ENCODE assay signal across 18 cellular contexts in genomic region chr15:52288986-52289385, GRCh38. TPM values are rescaled to one million over a fixed set of nuclear protein-coding genes. Genes with fewer than 3 reads are reported as not detected.
DNase-seq lines count a peak whose midpoint lies in the region; ATAC-seq and TF ChIP-seq lines count a peak whose summit lies in the region.
"Had no signal": no experiment of that assay in that cellular context is flagged by ENCODE, and none has a peak within 500 bp of the region (broad histone marks: within the 10 kb centered on the region; RNA-seq: fewer than 3 reads in every experiment).

No MANE protein-coding gene starts in this region.

- H3K4me3 ChIP-seq in esophagus (ENCODE audit: low read depth in 1 of 2, low read length in 2 of 2) (no peak overlapping the region), urinary bladder (ENCODE audit: low read depth, low read length) (no peak overlapping the region), HAP-1 (no peak overlapping the region)
- H3K4me3 ChIP-seq: skin epidermis had no signal

- CTCF ChIA-PET in RWPE1 (lab: Yijun Ruan, JAX): interaction anchor here (1.4 kb wide), 1 partner anchor 33 kb away, joined by 5 read pairs; no protein-coding TSS in a partner anchor

- no peaks in the 10 kb centered on the region for H3K9me3 ChIP-seq in esophagus (ENCODE audit: control insufficient read depth in 2 of 2, insufficient read depth in 1 of 2, low read depth in 1 of 2, low read length in 1 of 2)
- H3K9me3 ChIP-seq in HAP-1: no peaks in the 10 kb centered on the region
- H3K9me3 ChIP-seq: SJCRH30 had no signal

- no peak for ATAC-seq in natural killer cell
- ATAC-seq: T-helper 17 cell had no signal

- H3K27ac ChIP-seq in RWPE1 (peak overlapping the region; percentile 53), esophagus (ENCODE audit: low read depth in 2 of 2, low read length in 1 of 2) (peak overlapping the region; percentile 85 to 87), urinary bladder (ENCODE audit: low read depth) (peak overlapping the region; percentile 13)
- H3K27ac ChIP-seq: SJCRH30 had no signal

- H3K27ac Mint-ChIP-seq in nephron (peak overlapping the region; percentile 18 to 97 (median 80)), natural killer cell (no peak overlapping the region)
- H3K27ac Mint-ChIP-seq: activated B cell treated with CpG ODN at 0.5 μM for 24 hours; activated naive CD8-positive, alpha-beta T cell treated with anti-CD3 and anti-CD28 coated beads for 36 hours; T-helper 17 cell had no signal

- H3K4me1 ChIP-seq in esophagus (ENCODE audit: control insufficient read depth in 2 of 2, insufficient read depth in 2 of 2, low read length in 1 of 2) (peaks cover 10 to 24% of the 10 kb centered on the region in 2 donors), urinary bladder (ENCODE audit: insufficient read depth) (no peaks in the 10 kb centered on the region), HAP-1 (no peaks in the 10 kb centered on the region)

- WGBS in esophagus, 2 donors: 80 to 90% methylated on average over 5 of the region's 5 CpGs
- 90% methylated on average over 5 of the region's 5 CpGs for WGBS in urinary bladder

- POLR2A ChIA-PET in RWPE1 (lab: Yijun Ruan, JAX; ENCODE audit: low non-redundant PET): no interaction called here

- H3K4me3 Mint-ChIP-seq in nephron (no peak overlapping the region), natural killer cell (no peak overlapping the region)
- H3K4me3 Mint-ChIP-seq: activated B cell treated with CpG ODN at 0.5 μM for 24 hours; activated naive CD8-positive, alpha-beta T cell treated with anti-CD3 and anti-CD28 coated beads for 36 hours; T-helper 17 cell had no signal

- no peak for TF ChIP-seq CTCF in RWPE1 (conservative IDR thresholded peaks at IDR 0.05; ENCODE audit: low read depth)
- no peak for TF ChIP-seq CTCF in nephron (IDR thresholded peaks at IDR 0.05; ENCODE audit: unreplicated experiment in 3 of 3)
- no peak for TF ChIP-seq CTCF in natural killer cell (IDR thresholded peaks at IDR 0.05)

- H3K36me3 ChIP-seq in esophagus (ENCODE audit: control insufficient read depth in 2 of 2, insufficient read depth in 2 of 2, low read length in 1 of 2) (no peaks in the 10 kb centered on the region), urinary bladder (ENCODE audit: insufficient read depth) (no peaks in the 10 kb centered on the region), HAP-1 (replicated peaks) (no peaks in the 10 kb centered on the region)
- H3K36me3 ChIP-seq: SJCRH30 had no signal

- DNase-seq in RWPE1 (ENCODE audit: low spot score) (no peak), iPS-NIHi11 (ENCODE audit: low spot score) (no peak), natural killer cell (no peak), SIG-M5 (lab: John Stamatoyannopoulos, UW) (no peak), HAP-1 (ENCODE audit: low spot score in 2 of 2) (no peak)
- DNase-seq: activated B cell treated with CpG ODN at 0.5 μM for 24 hours; activated naive CD8-positive, alpha-beta T cell treated with anti-CD3 and anti-CD28 coated beads for 36 hours; effector CD8-positive, alpha-beta T cell; NCI-H2107; NCI-H524 treated with DMSO at 0.1 percent for 48 hours; posterior cingulate gyrus; stimulated activated CD4-positive, alpha-beta T cell treated with anti-CD3 and anti-CD28 coated beads, Interleukin-4, amount 100 ng/mL, for 24 hours; T-helper 17 cell had no signal

- H3K27me3 ChIP-seq in esophagus (ENCODE audit: control insufficient read depth in 1 of 2, insufficient read depth in 2 of 2, low read length in 2 of 2) (no peaks in the 10 kb centered on the region), HAP-1 (ENCODE audit: low read depth) (no peaks in the 10 kb centered on the region)
- H3K27me3 ChIP-seq: SJCRH30 had no signal

- peaks cover 7% of the 10 kb centered on the region for H3K36me3 Mint-ChIP-seq in nephron (ENCODE audit: low read depth)
- no peaks in the 10 kb centered on the region for H3K36me3 Mint-ChIP-seq in natural killer cell
- H3K36me3 Mint-ChIP-seq: activated naive CD8-positive, alpha-beta T cell treated with anti-CD3 and anti-CD28 coated beads for 36 hours had no signal

- H3K4me1 Mint-ChIP-seq in nephron: peaks cover 21% of the 10 kb centered on the region
- peaks cover 0 to 5% of the 10 kb centered on the region in 2 donors for H3K4me1 Mint-ChIP-seq in natural killer cell

- intact Hi-C loops in natural killer cell (cut with micrococcal nuclease): no loop called here

- H3K9me3 Mint-ChIP-seq in nephron: no peaks in the 10 kb centered on the region
- no peaks in the 10 kb centered on the region for H3K9me3 Mint-ChIP-seq in natural killer cell
- H3K9me3 Mint-ChIP-seq: activated B cell treated with CpG ODN at 0.5 μM for 24 hours; activated naive CD8-positive, alpha-beta T cell treated with anti-CD3 and anti-CD28 coated beads for 36 hours had no signal

- in situ Hi-C loops in HAP-1 (cut with MboI; ENCODE audit: low sequenced_read_pairs): no loop called here

- H3K27me3 Mint-ChIP-seq in nephron (ENCODE audit: low read depth) (peaks cover 21% of the 10 kb centered on the region), natural killer cell (ENCODE audit: low read depth in 2 of 2) (peaks cover 17 to 21% of the 10 kb centered on the region in 2 donors)

RNA-seq across cellular contexts. Expression of gene MYO5C, which starts 6.6 kb away (rescaled TPM):
- polyA plus RNA-seq in esophagus: 1 to 10 TPM; 4.9 to 5.4 TPM
- total RNA-seq in urinary bladder: 11.6 TPM
- 4.0 TPM for polyA plus RNA-seq in urinary bladder
- under 1 TPM; 0.45 to 0.82 (median 0.60) TPM for total RNA-seq in natural killer cell

Comparison
In these comparisons a context has a peak if more than half of its experiments do, and no peak if none do; other contexts are left out.
1. H3K27ac ChIP-seq: peak in every context shown above with its lines; median percentile 86 in esophagus; 53 in RWPE1; 13 in urinary bladder.
2. H3K27ac Mint-ChIP-seq: peak in nephron (3 of 3); none in natural killer cell (0 of 2).